Comparison of ENCODE assay signal across 8 cellular contexts in genomic region chr13:112443191-112444000, GRCh38.
DNase-seq lines count a peak whose midpoint lies in the region; ATAC-seq and TF ChIP-seq lines count a peak whose summit lies in the region.

No MANE protein-coding gene starts in this region.

- ATAC-seq in GM21528 (IDR thresholded peaks at IDR 0.05; ENCODE audit: low FRiP score, unreplicated experiment) = no peak

- peaks cover 6 to 20% of the 10 kb centered on the region in 2 donors for H3K4me1 ChIP-seq in neuronal stem cell (ENCODE audit: control insufficient read depth in 2 of 2, insufficient read depth in 1 of 2, low read depth in 1 of 2, low read length in 2 of 2)

- no peak overlapping the region for H3K4me3 ChIP-seq in neuronal stem cell (ENCODE audit: low read length in 2 of 2)

- H3K36me3 ChIP-seq in neuronal stem cell (replicated peaks in 1 of 2; ENCODE audit: control insufficient read depth in 2 of 2, insufficient read depth in 2 of 2, low read length in 2 of 2) = no peaks in the 10 kb centered on the region

- no peak overlapping the region for H2BK5ac ChIP-seq in neuronal stem cell (ENCODE audit: low read length)

- no peak overlapping the region for H2BK120ac ChIP-seq in neuronal stem cell (ENCODE audit: low read depth, low read length)

- H3K27me3 ChIP-seq in neuronal stem cell (ENCODE audit: control insufficient read depth in 3 of 3, insufficient read depth in 3 of 3, low read depth in 1 of 3, low read length in 3 of 3) = no peaks in the 10 kb centered on the region

- H4K8ac ChIP-seq in neuronal stem cell (ENCODE audit: low read depth, low read length) = no peak overlapping the region

- no peak overlapping the region for H3K4me2 ChIP-seq in neuronal stem cell (ENCODE audit: insufficient read depth, low read length, poor library complexity, severe bottlenecking)

- H3K4ac ChIP-seq in neuronal stem cell (ENCODE audit: low read length) = no peak overlapping the region

- H3K23ac ChIP-seq in neuronal stem cell (ENCODE audit: low read depth, low read length, poor library complexity) = no peak overlapping the region

- no CpG with 5 or more reads among the region's 31 CpGs for WGBS in neuronal stem cell (ENCODE audit: extremely low coverage in 2 of 2, insufficient read length in 2 of 2, insufficient replicate concordance in 1 of 2), 2 donors

- no peak overlapping the region for H2BK15ac ChIP-seq in neuronal stem cell (ENCODE audit: low read length)

- no peak overlapping the region for H3K27ac ChIP-seq in neuronal stem cell (replicated peaks; ENCODE audit: low read length)

- H2AK5ac ChIP-seq in neuronal stem cell (ENCODE audit: low read depth, low read length) = peak overlapping the region; percentile 84

- TF ChIP-seq CTCF in LNCAP (IDR thresholded peaks at IDR 0.05) = 0 out of 2 replicates have a peak, but pooled peaks have one; percentile 29

- H3K18ac ChIP-seq in neuronal stem cell (ENCODE audit: low read length) = peak overlapping the region; percentile 85

- peaks cover under 1 to 7% of the 10 kb centered on the region in 2 donors for H3K9me3 ChIP-seq in neuronal stem cell (replicated peaks in 1 of 2; ENCODE audit: control insufficient read depth in 2 of 2, insufficient read depth in 1 of 2, low read depth in 1 of 2, low read length in 2 of 2)

- peak overlapping the region; percentile 67 for H4K91ac ChIP-seq in neuronal stem cell (ENCODE audit: low read depth, low read length, poor library complexity)

- DNase-seq in NCI-H524 (lab: John Stamatoyannopoulos, UW) (peak; percentile 23 to 49), NCI-H524 treated with DMSO at 0.1 percent for 48 hours (lab: John Stamatoyannopoulos, UW) (no peak), dermis blood vessel endothelial cell (peak; percentile 33), neuronal stem cell (ENCODE audit: low spot score) (peak; percentile 66), foreskin melanocyte (no peak), SW480 (ENCODE audit: low spot score) (no peak)

- H3K9ac ChIP-seq in neuronal stem cell (ENCODE audit: low read depth, low read length, poor library complexity) = no peak overlapping the region

- no peak overlapping the region for H2BK12ac ChIP-seq in neuronal stem cell (ENCODE audit: low read length)

- no peaks in the 10 kb centered on the region for H3K79me1 ChIP-seq in neuronal stem cell (ENCODE audit: low read depth, low read length)

- no peak overlapping the region for H3K14ac ChIP-seq in neuronal stem cell (ENCODE audit: low read length)

- peak overlapping the region; percentile 66 for H2AFZ ChIP-seq in neuronal stem cell (ENCODE audit: low read length)

Comparison
In these comparisons a context has a peak if more than half of its experiments do, and no peak if none do; other contexts are left out.
1. DNase-seq: peak in NCI-H524 (2 of 2), dermis blood vessel endothelial cell (single experiment) and neuronal stem cell (single experiment); none in NCI-H524 treated with DMSO at 0.1 percent for 48 hours (single experiment), foreskin melanocyte (single experiment) and SW480 (single experiment).